Comparison of ENCODE assay signal across 21 cellular contexts in the genomic region with DNA sequence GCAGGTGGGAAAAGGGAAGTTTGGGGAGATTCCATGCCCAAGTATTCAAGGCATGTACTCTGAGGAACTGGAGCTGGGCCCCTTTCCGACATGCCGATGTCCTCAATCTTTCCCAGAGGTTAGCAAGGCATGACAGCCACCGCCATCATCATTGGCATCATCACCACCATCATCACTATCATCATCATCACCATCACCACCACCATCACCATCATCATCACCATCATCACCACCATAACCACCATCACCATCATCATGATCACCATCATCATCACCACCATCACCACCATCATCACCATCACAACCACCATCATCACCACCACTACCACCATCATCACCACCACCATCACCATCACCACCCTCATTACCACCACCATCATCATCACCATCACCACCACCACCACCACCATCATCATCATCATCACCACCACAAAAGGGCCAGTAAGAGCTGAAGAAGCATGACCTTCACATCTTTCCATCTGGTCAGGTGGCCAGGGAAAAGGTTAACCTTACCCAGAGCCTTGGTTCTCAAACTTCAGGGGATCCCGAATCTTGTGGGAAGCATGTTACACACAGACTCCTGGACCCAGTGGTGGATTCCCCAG. TPM values are rescaled to one million over a fixed set of nuclear protein-coding genes. Genes with fewer than 3 reads are reported as not detected.
DNase-seq lines count a peak whose midpoint lies in the region; ATAC-seq, FAIRE-seq and TF ChIP-seq lines count a peak whose summit lies in the region.
"Had no signal": no experiment of that assay in that cellular context is flagged by ENCODE, and none has a peak within 500 bp of the region (broad histone marks: within the 10 kb centered on the region; RNA-seq: fewer than 3 reads in every experiment).

No MANE protein-coding gene starts in this region.

- H3K79me1 ChIP-seq in H1 (ENCODE audit: low read depth, low read length), result peaks cover 40% of the 10 kb centered on the region

- H2AFZ ChIP-seq in HepG2 (ENCODE audit: low read length), result no peak overlapping the region
- H2AFZ ChIP-seq in H1 (ENCODE audit: low read length), result no peak overlapping the region

- H3K4ac ChIP-seq in H1 (replicated peaks; ENCODE audit: insufficient read length, low read depth, low read length), result no peak overlapping the region

- no peak overlapping the region for H3K27ac Mint-ChIP-seq in endothelial cell (ENCODE audit: unreplicated experiment)
- H3K27ac Mint-ChIP-seq in effector memory CD8-positive, alpha-beta T cell, result no peak overlapping the region
- H3K27ac Mint-ChIP-seq: CD8-positive, alpha-beta memory T cell had no signal

- H3K4me2 ChIP-seq in HepG2 (ENCODE audit: low read depth, low read length) (no peak overlapping the region), H1 (ENCODE audit: insufficient read depth in 1 of 2, low read depth in 2 of 2, low read length in 2 of 2) (no peak overlapping the region)

- 0 out of 2 replicates have a peak overlapping the region, but pooled peaks have one; percentile 40 for H2AK5ac ChIP-seq in H1 (ENCODE audit: low read depth, low read length)

- H3K9me3 ChIP-seq in HepG2 (ENCODE audit: low read length) (no peaks in the 10 kb centered on the region), right lobe of liver (no peaks in the 10 kb centered on the region), H1 (ENCODE audit: insufficient read depth in 2 of 2, low read depth in 1 of 2, low read length in 1 of 2) (peaks cover 0 to 4% of the 10 kb centered on the region in 2 experiments; a peak in 1 of 4 replicates)
- H3K9me3 ChIP-seq: Caco-2, HAP-1 had no signal

- TF ChIP-seq RAD21 in HepG2 (CRISPR knock-in tag; IDR thresholded peaks at IDR 0.05), result no peak
- no peak for TF ChIP-seq RAD21 in H1 (IDR thresholded peaks at IDR 0.05 in 1 of 2, conservative IDR thresholded peaks at IDR 0.05 in 1 of 2; ENCODE audit: low read depth in 2 of 2, low read length in 2 of 2)

- H2BK120ac ChIP-seq in H1 (replicated peaks; ENCODE audit: low read depth, low read length), result no peak overlapping the region

- no peak overlapping the region for H3K4me3 Mint-ChIP-seq in endothelial cell (ENCODE audit: unreplicated experiment)
- no peak overlapping the region for H3K4me3 Mint-ChIP-seq in effector memory CD8-positive, alpha-beta T cell
- H3K4me3 Mint-ChIP-seq: CD4-positive, CD25-positive, alpha-beta regulatory T cell; CD8-positive, alpha-beta memory T cell had no signal

- H3K27me3 ChIP-seq in HepG2 (ENCODE audit: control insufficient read depth in 1 of 2, insufficient read depth in 2 of 2, low read length in 2 of 2) (peaks cover 4 to 35% of the 10 kb centered on the region in 2 experiments), right lobe of liver (no peaks in the 10 kb centered on the region), H1 (replicated peaks in 1 of 4; ENCODE audit: control insufficient read depth in 3 of 4, extremely low read depth in 1 of 4, insufficient read depth in 3 of 4, low read length in 3 of 4) (no peaks in the 10 kb centered on the region)

- H3K23ac ChIP-seq in H1 (ENCODE audit: insufficient read length), result no peak overlapping the region

- H4K5ac ChIP-seq in H1 (ENCODE audit: insufficient read length, low read depth, low read length), result no peak overlapping the region

- no peak overlapping the region for H2BK12ac ChIP-seq in H1 (ENCODE audit: low read depth, low read length)

- H3K9me3 Mint-ChIP-seq in endothelial cell (ENCODE audit: unreplicated experiment), result no peaks in the 10 kb centered on the region
- no peaks in the 10 kb centered on the region for H3K9me3 Mint-ChIP-seq in effector memory CD8-positive, alpha-beta T cell
- H3K9me3 Mint-ChIP-seq: CD8-positive, alpha-beta memory T cell had no signal

- no peak overlapping the region for H2BK15ac ChIP-seq in H1 (ENCODE audit: low read length)

- no peaks in the 10 kb centered on the region for H3K36me3 Mint-ChIP-seq in endothelial cell (ENCODE audit: low read depth, unreplicated experiment)
- H3K36me3 Mint-ChIP-seq in effector memory CD8-positive, alpha-beta T cell (ENCODE audit: insufficient read depth), result no peaks in the 10 kb centered on the region
- H3K36me3 Mint-ChIP-seq: CD4-positive, CD25-positive, alpha-beta regulatory T cell; CD8-positive, alpha-beta memory T cell had no signal

- TF ChIP-seq CTCF in HepG2 (CRISPR knock-in tag; IDR thresholded peaks at IDR 0.05) (no peak), right lobe of liver (IDR thresholded peaks at IDR 0.05) (no peak), H1 (IDR thresholded peaks at IDR 0.05; ENCODE audit: control extremely low read depth in 1 of 3, insufficient read depth in 1 of 3, low read depth in 1 of 3, low read length in 3 of 3) (no peak), endothelial cell (IDR thresholded peaks at IDR 0.05; ENCODE audit: unreplicated experiment) (no peak)

- no peak overlapping the region for H3K14ac ChIP-seq in H1 (ENCODE audit: insufficient read length)

- H3K56ac ChIP-seq in H1 (replicated peaks; ENCODE audit: insufficient read length, low read depth, low read length), result no peak overlapping the region

- CTCF ChIA-PET in HepG2 (lab: Yijun Ruan, JAX; ENCODE audit: low intra/inter-chr PET ratio, low total read pairs), result no interaction called here
- CTCF ChIA-PET in H1 (lab: Charles Lee; ENCODE audit: partially characterized antibody), result interaction anchor here (0.7 to 1.5 kb wide), 5 partner anchors 9 to 112 kb away, joined by 3 to 6 read pairs (median 5); no protein-coding TSS in a partner anchor

- H2BK20ac ChIP-seq in H1 (ENCODE audit: low read length), result no peak overlapping the region

- peaks cover 10% of the 10 kb centered on the region; the same call in 1 of the 2 replicates for H3K23me2 ChIP-seq in H1 (ENCODE audit: low read depth, low read length)

- TF ChIP-seq EP300 in HepG2 (IDR thresholded peaks at IDR 0.05; ENCODE audit: low read depth in 2 of 2, low read length in 2 of 2) (no peak), HepG2 (CRISPR knock-in tag; IDR thresholded peaks at IDR 0.05; ENCODE audit: borderline replicate concordance) (no peak), H1 (IDR thresholded peaks at IDR 0.05; ENCODE audit: borderline replicate concordance in 1 of 2, low read depth in 2 of 2, low read length in 2 of 2) (no peak)

- H3K27me3 Mint-ChIP-seq in endothelial cell (ENCODE audit: unreplicated experiment), result no peaks in the 10 kb centered on the region
- H3K27me3 Mint-ChIP-seq in effector memory CD8-positive, alpha-beta T cell, result peaks cover 30 to 40% of the 10 kb centered on the region in 2 donors
- H3K27me3 Mint-ChIP-seq: CD4-positive, CD25-positive, alpha-beta regulatory T cell had no signal

- H4K8ac ChIP-seq in H1 (ENCODE audit: extremely low read depth, insufficient read depth, low read length), result no peak overlapping the region

- 67% methylated on average over 3 of the region's 4 CpGs for WGBS in HepG2 (ENCODE audit: low lambda C conversion rate)
- WGBS in right lobe of liver (ENCODE audit: insufficient coverage, low coverage, low lambda C conversion rate, missing lambda C conversion rate), result 58% methylated on average over 2 of the region's 4 CpGs
- WGBS in H1 (ENCODE audit: extremely low coverage in 1 of 2, insufficient coverage in 1 of 2, insufficient read length in 1 of 2, insufficient replicate concordance in 2 of 2, low coverage in 1 of 2, low lambda C conversion rate in 2 of 2, missing lambda C conversion rate in 1 of 2), 2 experiments, result 97% methylated on average over 4 of the region's 4 CpGs; no CpG with 5 or more reads in 1 of the 2 experiments

- no peaks in the 10 kb centered on the region for H3K4me1 Mint-ChIP-seq in endothelial cell (ENCODE audit: unreplicated experiment)
- no peaks in the 10 kb centered on the region for H3K4me1 Mint-ChIP-seq in effector memory CD8-positive, alpha-beta T cell (ENCODE audit: low read depth in 2 of 2)
- H3K4me1 Mint-ChIP-seq: CD4-positive, CD25-positive, alpha-beta regulatory T cell; CD8-positive, alpha-beta memory T cell had no signal

- DNase-seq in HepG2 (ENCODE audit: low spot score) (no peak), right lobe of liver (no peak), HTR-8/SVneo (ENCODE audit: insufficient read length, low spot score) (no peak), H1 (ENCODE audit: low read depth in 1 of 2, low spot score in 2 of 2) (no peak), putamen (ENCODE audit: low spot score) (no peak), endothelial cell (ENCODE audit: low spot score) (no peak), NCI-H187 treated with DMSO at 0.1 percent for 48 hours (lab: John Stamatoyannopoulos, UW) (no peak)
- DNase-seq in effector memory CD8-positive, alpha-beta T cell, result no peak
- DNase-seq: 8988T; C1 segment of cervical spinal cord; Caco-2; CD4-positive, CD25-positive, alpha-beta regulatory T cell; CD8-positive, alpha-beta memory T cell; KG1 had no signal

- no peaks in the 10 kb centered on the region for H3K79me2 ChIP-seq in HepG2 (ENCODE audit: insufficient read depth, low read length)
- H3K79me2 ChIP-seq in H1 (ENCODE audit: control insufficient read depth in 1 of 2, insufficient read depth in 2 of 2, low read length in 2 of 2), result peaks cover 35 to 96% of the 10 kb centered on the region in 2 experiments

- no peak overlapping the region for H4K91ac ChIP-seq in H1 (replicated peaks; ENCODE audit: insufficient read length, low read length)

- FAIRE-seq in HepG2 (lab: Jason Lieb, UNC), result no peak
- peak; percentile 99 for FAIRE-seq in HTR-8/SVneo (lab: Jason Lieb, UNC)
- no peak for FAIRE-seq in H1 (lab: Jason Lieb, UNC)
- FAIRE-seq: D721Med, G401.6, GM12892, GM18507 had no signal

- H3K18ac ChIP-seq in H1 (ENCODE audit: extremely low read depth, low read length), result no peak overlapping the region

- TF ChIP-seq POLR2A in HepG2 (IDR thresholded peaks at IDR 0.05; ENCODE audit: insufficient read depth in 1 of 2, low read depth in 2 of 2, low read length in 2 of 2) (no peak), right lobe of liver (IDR thresholded peaks at IDR 0.05) (no peak), H1 (IDR thresholded peaks at IDR 0.05; ENCODE audit: control extremely low read depth in 1 of 2, low read depth in 2 of 2, low read length in 2 of 2) (no peak)

- no peak overlapping the region for H2BK5ac ChIP-seq in H1 (ENCODE audit: low read depth, low read length)

- BruUV-seq in HepG2 (replicated peaks; lab: Mats Ljungman, UMichigan), result no TSS peak

- H3K4me3 ChIP-seq in HepG2 (replicated peaks in 1 of 3; ENCODE audit: insufficient read depth in 1 of 3, low read depth in 2 of 3, low read length in 3 of 3) (no peak overlapping the region), right lobe of liver (no peak overlapping the region), H1 (ENCODE audit: extremely low read depth in 1 of 4, insufficient read depth in 2 of 4, low read depth in 3 of 4, low read length in 4 of 4) (no peak overlapping the region)
- H3K4me3 ChIP-seq: HAP-1 had no signal

- H3K36me3 ChIP-seq in HepG2 (replicated peaks in 1 of 2; ENCODE audit: control insufficient read depth in 1 of 2, insufficient read depth in 2 of 2, low read length in 2 of 2), result no peaks in the 10 kb centered on the region
- no peaks in the 10 kb centered on the region for H3K36me3 ChIP-seq in right lobe of liver
- peaks cover 0 to 46% (median 29%) of the 10 kb centered on the region in 4 experiments; a peak in 5 of 8 replicates for H3K36me3 ChIP-seq in H1 (ENCODE audit: control insufficient read depth in 2 of 4, insufficient read depth in 4 of 4, low read length in 3 of 4)
- H3K36me3 ChIP-seq: HAP-1 had no signal

- no peaks in the 10 kb centered on the region for H3K4me1 ChIP-seq in HepG2 (ENCODE audit: insufficient read depth, low read length)
- H3K4me1 ChIP-seq in right lobe of liver, result no peaks in the 10 kb centered on the region
- peaks cover 0 to 8% (median 4%) of the 10 kb centered on the region in 4 experiments; a peak in 3 of 7 replicates for H3K4me1 ChIP-seq in H1 (replicated peaks in 1 of 4; ENCODE audit: control insufficient read depth in 3 of 4, insufficient read depth in 4 of 4, low read length in 3 of 4)
- H3K4me1 ChIP-seq: Caco-2, HAP-1 had no signal

- H4K20me1 ChIP-seq in HepG2 (ENCODE audit: insufficient read depth, low read length), result no peaks in the 10 kb centered on the region
- H4K20me1 ChIP-seq in H1 (replicated peaks in 1 of 2; ENCODE audit: control insufficient read depth in 1 of 2, insufficient read depth in 2 of 2, low read length in 2 of 2), result peaks cover 46 to 61% of the 10 kb centered on the region in 2 experiments

- in situ Hi-C loops in HepG2 (cut with HindIII; ENCODE audit: extremely low pct_ligation_motif_present, low pct_unique_long_range_greater_than_20kb), result no loop called here

- ATAC-seq in HepG2 (no peak), right lobe of liver (no peak)
- no peak for ATAC-seq in effector memory CD8-positive, alpha-beta T cell (replicated peaks)

- intact Hi-C loops in HepG2 (cut with micrococcal nuclease; ENCODE audit: unreplicated experiment) (no loop called here), right lobe of liver (cut with DNase I) (no loop called here)

- H3K27ac ChIP-seq in HepG2 (ENCODE audit: extremely low read length, insufficient read depth, low read length) (no peak overlapping the region), right lobe of liver (no peak overlapping the region), H1 (ENCODE audit: low read depth, low read length) (no peak overlapping the region)
- H3K27ac ChIP-seq: HL-60 had no signal

- POLR2A ChIA-PET in HepG2 (lab: Yijun Ruan, JAX), result no interaction called here
- POLR2A ChIA-PET in H1 (lab: Charles Lee; ENCODE audit: partially characterized antibody), result interaction anchor here (0.6 to 17.9 kb wide), 6 partner anchors 11 to 326 kb away, joined by 3 to 224 read pairs (median 10); a partner anchor contains a TSS

- H3K9ac ChIP-seq in HepG2 (ENCODE audit: insufficient read depth, low read depth, low read length), result no peak overlapping the region
- no peak overlapping the region for H3K9ac ChIP-seq in H1 (replicated peaks in 1 of 4; ENCODE audit: extremely low read depth in 1 of 4, low read depth in 3 of 4, low read length in 3 of 4)

RNA-seq across cellular contexts. Expression of a gene that starts 25.8 kb away (rescaled TPM):
- total RNA-seq in HepG2 (2016; rRNA removed; fragmentation: Illumina TruSeq; extraction: Trizol) (not detected in 2 replicates), right lobe of liver (not detected), endothelial cell (ENCODE audit: unreplicated experiment) (4.6 TPM)
- not detected in 2 replicates for total RNA-seq in HepG2 (2016; cell fraction: cytosol; rRNA removed; fragmentation: Illumina TruSeq; extraction: Trizol; ENCODE audit: low read depth)
- total RNA-seq in HepG2 (2016; cell fraction: insoluble cytoplasmic fraction; rRNA removed; fragmentation: Illumina TruSeq; extraction: Trizol), result not detected in 2 replicates
- total RNA-seq in HepG2 (2016; cell fraction: membrane; rRNA removed; fragmentation: Illumina TruSeq; extraction: Trizol), result not detected in 2 replicates
- total RNA-seq in HepG2 (2016; cell fraction: nucleus; rRNA removed; fragmentation: Illumina TruSeq; extraction: Trizol), result not detected in 2 replicates
- polyA plus RNA-seq in HepG2 (2011; rRNA removed) (not detected in 2 replicates), H1 (2011; rRNA removed) (19.3 and 24.7 TPM in 2 replicates)
- not detected in 2 replicates for polyA plus RNA-seq in HepG2 (2011; cell fraction: cytosol; rRNA removed)
- polyA plus RNA-seq in HepG2 (2011; cell fraction: nucleus; rRNA removed), result not detected in 2 replicates
- polyA plus RNA-seq in HepG2 (2012), result not detected in 2 replicates
- polyA plus RNA-seq in HepG2 (2016; cell fraction: cytosol; fragmentation: Illumina TruSeq; extraction: Trizol; ENCODE audit: low read depth), result not detected in 2 replicates
- polyA plus RNA-seq in HepG2 (2016; cell fraction: insoluble cytoplasmic fraction; fragmentation: Illumina TruSeq; extraction: Trizol; ENCODE audit: low read depth), result not detected in 2 replicates
- not detected in 2 replicates for polyA plus RNA-seq in HepG2 (2016; cell fraction: membrane; fragmentation: Illumina TruSeq; extraction: Trizol; ENCODE audit: low read depth)
- polyA plus RNA-seq in HepG2 (2016; cell fraction: nucleus; fragmentation: Illumina TruSeq; extraction: Trizol; ENCODE audit: insufficient read depth, low read depth), result not detected in 2 replicates
- polyA minus RNA-seq in HepG2 (2011; rRNA and poly(A)+ RNA removed; ENCODE audit: low replicate concordance), result 0.05 TPM in 1 of 2 replicates, not detected in the other
- not detected in 2 replicates for polyA minus RNA-seq in HepG2 (2011; cell fraction: cytosol; rRNA and poly(A)+ RNA removed)
- not detected in 2 replicates for polyA minus RNA-seq in HepG2 (2011; cell fraction: nucleus; rRNA and poly(A)+ RNA removed)
- 57.2 and 68.1 TPM in 2 replicates for total RNA-seq in H1 (2021; fragmentation: NEBNext Ultra II Directional; extraction: Animal tissue kit (Norgen Biotek cat#: 25700))
- 25.0 TPM for polyA plus RNA-seq in H1 (2011; cell fraction: cytosol; rRNA removed)
- 90.7 TPM for polyA plus RNA-seq in H1 (2011; cell fraction: nucleus; rRNA removed)
- polyA plus RNA-seq in H1 (2012, experiment 1 of 2), result 21.1 to 32.7 TPM (median 27.9 TPM) in 4 replicates
- 6.5 TPM for polyA plus RNA-seq in H1 (2012, experiment 2 of 2)
- polyA plus RNA-seq in H1 (2013, experiment 1 of 2), result 18.8 TPM
- polyA plus RNA-seq in H1 (2013, experiment 2 of 2), result 14.5 TPM
- 41.2 and 52.3 TPM in 2 replicates for polyA minus RNA-seq in H1 (2011; rRNA and poly(A)+ RNA removed)
- polyA minus RNA-seq in H1 (2011; cell fraction: cytosol; rRNA and poly(A)+ RNA removed), result 47.8 TPM
- polyA minus RNA-seq in H1 (2011; cell fraction: nucleus; rRNA and poly(A)+ RNA removed), result 135 TPM
- total RNA-seq: CD4-positive, CD25-positive, alpha-beta regulatory T cell; CD8-positive, alpha-beta memory T cell had no signal
- polyA plus RNA-seq: AG04450; CD4-positive, CD25-positive, alpha-beta regulatory T cell; CD8-positive, alpha-beta memory T cell had no signal

Comparison
In these comparisons a context has a peak if more than half of its experiments do, and no peak if none do; other contexts are left out.
1. RNA of a gene that starts 25.8 kb away (total RNA-seq): 57.2 to 68.1 TPM in H1; 4.6 TPM in endothelial cell (single experiment), not detected in HepG2 and not detected in right lobe of liver; every median in the first group is over 10 times any median in the second.